ENCODE assay signal across 11 cellular contexts in genomic region chr9:37565661-37566618, GRCh38. TPM values are rescaled to one million over a fixed set of nuclear protein-coding genes. Genes with fewer than 3 reads are reported as not detected.
DNase-seq lines count a peak whose midpoint lies in the region; ATAC-seq, FAIRE-seq and TF ChIP-seq lines count a peak whose summit lies in the region.
"Had no signal": no experiment of that assay in that cellular context is flagged by ENCODE, and none has a peak within 500 bp of the region (broad histone marks: within the 10 kb centered on the region; RNA-seq: fewer than 3 reads in every experiment).

No MANE protein-coding gene starts in this region.

- peaks cover 42% of the 10 kb centered on the region for H3K36me3 Mint-ChIP-seq in activated B cell treated with CpG ODN at 0.5 μM for 24 hours (ENCODE audit: low read depth)
- peaks cover 43% of the 10 kb centered on the region for H3K36me3 Mint-ChIP-seq in activated T-cell treated with anti-CD3 and anti-CD28 coated beads, Interleukin-2, amount 50 U/mL, for 24 hours (ENCODE audit: low read depth)

- no peak overlapping the region for H3K9ac ChIP-seq in HepG2 (ENCODE audit: insufficient read depth, low read depth, low read length)

- H3K36me3 ChIP-seq in aorta (ENCODE audit: control insufficient read depth in 1 of 2, insufficient read depth in 2 of 2, low read length in 1 of 2) (peaks cover 0 to 1% of the 10 kb centered on the region in 2 donors), HepG2 (replicated peaks in 1 of 2; ENCODE audit: control insufficient read depth in 1 of 2, insufficient read depth in 2 of 2, low read length in 2 of 2) (peaks cover 0 to 6% of the 10 kb centered on the region in 2 experiments; a peak in 1 of 5 replicates)

- TF ChIP-seq POLR2A in HepG2 (IDR thresholded peaks at IDR 0.05; ENCODE audit: insufficient read depth in 1 of 2, low read depth in 2 of 2, low read length in 2 of 2) = no peak

- no peak for FAIRE-seq in HepG2 (lab: Jason Lieb, UNC)
- FAIRE-seq: endometrium had no signal

- H3K4me1 ChIP-seq in aorta (ENCODE audit: control insufficient read depth in 1 of 2, insufficient read depth in 2 of 2, low read length in 2 of 2) = no peaks in the 10 kb centered on the region
- H3K4me1 ChIP-seq in HepG2 (ENCODE audit: insufficient read depth, low read length) = no peaks in the 10 kb centered on the region

- POLR2A ChIA-PET in activated B cell treated with CpG ODN at 0.5 μM for 24 hours (lab: Charles Lee) = interaction anchor here (0.6 to 3.3 kb wide), 13 partner anchors 8 to 781 kb away, joined by 3 to 48 read pairs (median 3); partner anchors contain the start of genes FBXO10, POLR1E and TOMM5
- POLR2A ChIA-PET in HepG2 (lab: Yijun Ruan, JAX) = no interaction called here

- no peaks in the 10 kb centered on the region for H3K27me3 Mint-ChIP-seq in activated B cell treated with CpG ODN at 0.5 μM for 24 hours
- no peaks in the 10 kb centered on the region for H3K27me3 Mint-ChIP-seq in activated T-cell treated with anti-CD3 and anti-CD28 coated beads, Interleukin-2, amount 50 U/mL, for 24 hours

- H3K4me3 Mint-ChIP-seq in activated B cell treated with CpG ODN at 0.5 μM for 24 hours = peak overlapping the region; percentile 78
- H3K4me3 Mint-ChIP-seq in activated T-cell treated with anti-CD3 and anti-CD28 coated beads, Interleukin-2, amount 50 U/mL, for 24 hours = no peak overlapping the region

- no peak for TF ChIP-seq CTCF in activated B cell treated with CpG ODN at 0.5 μM for 24 hours (IDR thresholded peaks at IDR 0.05)
- TF ChIP-seq CTCF in HepG2 (CRISPR knock-in tag; IDR thresholded peaks at IDR 0.05) = no peak

- TF ChIP-seq RAD21 in HepG2 (CRISPR knock-in tag; IDR thresholded peaks at IDR 0.05) = no peak

- no peak overlapping the region for H3K4me3 ChIP-seq in aorta (ENCODE audit: low read length in 2 of 2)
- no peak overlapping the region for H3K4me3 ChIP-seq in HepG2 (replicated peaks in 1 of 3; ENCODE audit: insufficient read depth in 1 of 3, low read depth in 2 of 3, low read length in 3 of 3)

- peaks cover 82% of the 10 kb centered on the region for H3K4me1 Mint-ChIP-seq in activated B cell treated with CpG ODN at 0.5 μM for 24 hours
- H3K4me1 Mint-ChIP-seq in activated T-cell treated with anti-CD3 and anti-CD28 coated beads, Interleukin-2, amount 50 U/mL, for 24 hours (ENCODE audit: low read depth) = no peaks in the 10 kb centered on the region

- H3K9me3 ChIP-seq in aorta (ENCODE audit: control insufficient read depth, low read length) (no peaks in the 10 kb centered on the region), HepG2 (ENCODE audit: low read length) (peaks cover 11% of the 10 kb centered on the region)

- intact Hi-C loops in activated B cell treated with CpG ODN at 0.5 μM for 24 hours (cut with micrococcal nuclease) (loop anchor here (1.0 to 2.0 kb wide), 2 partner anchors 9 to 35 kb away; no protein-coding TSS in a partner anchor), aorta (cut with DNase I) (no loop called here), HepG2 (cut with micrococcal nuclease; ENCODE audit: unreplicated experiment) (no loop called here)

- DNase-seq in activated B cell treated with CpG ODN at 0.5 μM for 24 hours (no peak), aorta (no peak), HepG2 (ENCODE audit: low spot score) (no peak), NCI-H1694 (lab: John Stamatoyannopoulos, UW) (no peak)
- no peak for DNase-seq in activated T-cell treated with anti-CD3 and anti-CD28 coated beads, Interleukin-2, amount 50 U/mL, for 24 hours
- DNase-seq: activated CD4-positive, alpha-beta T cell treated with anti-CD3 and anti-CD28 coated beads, Interleukin-2, amount 50 U/mL, for 48 hours; NCI-H2081 had no signal

- H3K79me2 ChIP-seq in HepG2 (ENCODE audit: insufficient read depth, low read length) = no peaks in the 10 kb centered on the region

- CTCF ChIA-PET in activated B cell treated with CpG ODN at 0.5 μM for 24 hours (lab: Charles Lee) = interaction anchor here (0.7 to 1.9 kb wide), 3 partner anchors 15 to 318 kb away, joined by 3 to 6 read pairs (median 3); partner anchors contain the start of gene TOMM5
- CTCF ChIA-PET in HepG2 (lab: Yijun Ruan, JAX; ENCODE audit: low intra/inter-chr PET ratio, low total read pairs) = no interaction called here

- ATAC-seq in GM18498 (IDR thresholded peaks at IDR 0.05; ENCODE audit: unreplicated experiment) = peak; percentile 88
- peak; percentile 80 for ATAC-seq in GM21447 (IDR thresholded peaks at IDR 0.05; ENCODE audit: unreplicated experiment)
- peak; percentile 58 for ATAC-seq in HG03097 (IDR thresholded peaks at IDR 0.05; ENCODE audit: low FRiP score, unreplicated experiment)
- peak; percentile 87 for ATAC-seq in activated B cell treated with CpG ODN at 0.5 μM for 24 hours (ENCODE audit: low read depth)
- no peak for ATAC-seq in aorta (ENCODE audit: low FRiP score)
- no peak for ATAC-seq in HepG2

- H3K27ac ChIP-seq in aorta (ENCODE audit: low read depth in 1 of 2, low read length in 2 of 2) (no peak overlapping the region), HepG2 (ENCODE audit: extremely low read length, insufficient read depth, low read length) (no peak overlapping the region)

- H3K27me3 ChIP-seq in aorta (ENCODE audit: control insufficient read depth in 1 of 2, insufficient read depth in 2 of 2, low read length in 1 of 2) = no peaks in the 10 kb centered on the region
- no peaks in the 10 kb centered on the region for H3K27me3 ChIP-seq in HepG2 (ENCODE audit: control insufficient read depth in 1 of 2, insufficient read depth in 2 of 2, low read length in 2 of 2)

- H3K4me2 ChIP-seq in HepG2 (ENCODE audit: low read depth, low read length) = no peak overlapping the region

- in situ Hi-C loops in HepG2 (cut with HindIII; ENCODE audit: extremely low pct_ligation_motif_present, low pct_unique_long_range_greater_than_20kb) = no loop called here

- no peak overlapping the region for H2AFZ ChIP-seq in HepG2 (ENCODE audit: low read length)

- H4K20me1 ChIP-seq in HepG2 (ENCODE audit: insufficient read depth, low read length) = no peaks in the 10 kb centered on the region

- no TSS peak for BruUV-seq in HepG2 (replicated peaks; lab: Mats Ljungman, UMichigan)

- TF ChIP-seq EP300 in HepG2 (IDR thresholded peaks at IDR 0.05; ENCODE audit: low read depth in 2 of 2, low read length in 2 of 2) = no peak
- no peak for TF ChIP-seq EP300 in HepG2 (CRISPR knock-in tag; IDR thresholded peaks at IDR 0.05; ENCODE audit: borderline replicate concordance)

- H3K27ac Mint-ChIP-seq in activated B cell treated with CpG ODN at 0.5 μM for 24 hours = peak overlapping the region; percentile 92
- no peak overlapping the region for H3K27ac Mint-ChIP-seq in activated T-cell treated with anti-CD3 and anti-CD28 coated beads, Interleukin-2, amount 50 U/mL, for 24 hours

- 78 to 93% methylated on average over 7 of the region's 7 CpGs for WGBS in aorta, 2 donors
- WGBS in HepG2 (ENCODE audit: low lambda C conversion rate) = 84% methylated on average over 6 of the region's 7 CpGs

- peaks cover 18% of the 10 kb centered on the region for H3K9me3 Mint-ChIP-seq in activated B cell treated with CpG ODN at 0.5 μM for 24 hours
- peaks cover 12% of the 10 kb centered on the region for H3K9me3 Mint-ChIP-seq in activated T-cell treated with anti-CD3 and anti-CD28 coated beads, Interleukin-2, amount 50 U/mL, for 24 hours

RNA-seq across cellular contexts. Expression of gene FBXO10, which starts 10.2 kb away (rescaled TPM):
- 29.8 and 39.4 TPM in 2 replicates for total RNA-seq in activated B cell treated with CpG ODN at 0.5 μM for 24 hours
- total RNA-seq in aorta = 1 to 10 TPM; 6.2 to 7.8 TPM
- 1 to 10 TPM in 1 of 2 donors, under 1 TPM in 1; 0.38 to 7.4 TPM for polyA plus RNA-seq in aorta
- total RNA-seq in HepG2 (2016; rRNA removed; fragmentation: Illumina TruSeq; extraction: Trizol) = 2.8 and 3.1 TPM in 2 replicates
- total RNA-seq in HepG2 (2016; cell fraction: cytosol; rRNA removed; fragmentation: Illumina TruSeq; extraction: Trizol; ENCODE audit: low read depth) = 0.40 and 0.79 TPM in 2 replicates
- total RNA-seq in HepG2 (2016; cell fraction: insoluble cytoplasmic fraction; rRNA removed; fragmentation: Illumina TruSeq; extraction: Trizol) = 2.1 and 3.1 TPM in 2 replicates
- 2.4 and 3.0 TPM in 2 replicates for total RNA-seq in HepG2 (2016; cell fraction: membrane; rRNA removed; fragmentation: Illumina TruSeq; extraction: Trizol)
- total RNA-seq in HepG2 (2016; cell fraction: nucleus; rRNA removed; fragmentation: Illumina TruSeq; extraction: Trizol) = 2.2 and 4.2 TPM in 2 replicates
- 5.1 and 6.4 TPM in 2 replicates for polyA plus RNA-seq in HepG2 (2011; rRNA removed)
- polyA plus RNA-seq in HepG2 (2011; cell fraction: cytosol; rRNA removed) = 4.6 TPM in 2 replicates
- 6.9 and 7.0 TPM in 2 replicates for polyA plus RNA-seq in HepG2 (2011; cell fraction: nucleus; rRNA removed)
- 3.9 and 4.0 TPM in 2 replicates for polyA plus RNA-seq in HepG2 (2012)
- 0.60 and 0.61 TPM in 2 replicates for polyA plus RNA-seq in HepG2 (2016; cell fraction: cytosol; fragmentation: Illumina TruSeq; extraction: Trizol; ENCODE audit: low read depth)
- polyA plus RNA-seq in HepG2 (2016; cell fraction: insoluble cytoplasmic fraction; fragmentation: Illumina TruSeq; extraction: Trizol; ENCODE audit: low read depth) = 1.8 and 2.1 TPM in 2 replicates
- polyA plus RNA-seq in HepG2 (2016; cell fraction: membrane; fragmentation: Illumina TruSeq; extraction: Trizol; ENCODE audit: low read depth) = 1.00 and 1.6 TPM in 2 replicates
- 5.1 TPM in 2 replicates for polyA plus RNA-seq in HepG2 (2016; cell fraction: nucleus; fragmentation: Illumina TruSeq; extraction: Trizol; ENCODE audit: insufficient read depth, low read depth)
- polyA minus RNA-seq in HepG2 (2011; rRNA and poly(A)+ RNA removed; ENCODE audit: low replicate concordance) = 3.1 and 11.6 TPM in 2 replicates
- 4.1 and 4.5 TPM in 2 replicates for polyA minus RNA-seq in HepG2 (2011; cell fraction: cytosol; rRNA and poly(A)+ RNA removed)
- 4.4 and 6.2 TPM in 2 replicates for polyA minus RNA-seq in HepG2 (2011; cell fraction: nucleus; rRNA and poly(A)+ RNA removed)

RNA-seq across cellular contexts. Expression of gene TOMM5, which starts 26.5 kb away (rescaled TPM):
- total RNA-seq in activated B cell treated with CpG ODN at 0.5 μM for 24 hours (77.8 and 80.3 TPM in 2 replicates), aorta (10 to 100 TPM; 39.8 to 52.1 TPM), HepG2 (2016; rRNA removed; fragmentation: Illumina TruSeq; extraction: Trizol) (315 and 450 TPM in 2 replicates)
- polyA plus RNA-seq in aorta (100 to 1,000 TPM in 1 of 2 donors, 10 to 100 TPM in 1; 75.2 to 171 TPM), HepG2 (2011; rRNA removed) (118 and 147 TPM in 2 replicates)
- 334 and 476 TPM in 2 replicates for total RNA-seq in HepG2 (2016; cell fraction: cytosol; rRNA removed; fragmentation: Illumina TruSeq; extraction: Trizol; ENCODE audit: low read depth)
- 329 and 454 TPM in 2 replicates for total RNA-seq in HepG2 (2016; cell fraction: insoluble cytoplasmic fraction; rRNA removed; fragmentation: Illumina TruSeq; extraction: Trizol)
- 488 and 569 TPM in 2 replicates for total RNA-seq in HepG2 (2016; cell fraction: membrane; rRNA removed; fragmentation: Illumina TruSeq; extraction: Trizol)
- total RNA-seq in HepG2 (2016; cell fraction: nucleus; rRNA removed; fragmentation: Illumina TruSeq; extraction: Trizol) = 130 and 141 TPM in 2 replicates
- polyA plus RNA-seq in HepG2 (2011; cell fraction: cytosol; rRNA removed) = 109 and 124 TPM in 2 replicates
- 34.8 and 41.8 TPM in 2 replicates for polyA plus RNA-seq in HepG2 (2011; cell fraction: nucleus; rRNA removed)
- polyA plus RNA-seq in HepG2 (2012) = 189 and 190 TPM in 2 replicates
- polyA plus RNA-seq in HepG2 (2016; cell fraction: cytosol; fragmentation: Illumina TruSeq; extraction: Trizol; ENCODE audit: low read depth) = 411 and 656 TPM in 2 replicates
- 469 and 494 TPM in 2 replicates for polyA plus RNA-seq in HepG2 (2016; cell fraction: insoluble cytoplasmic fraction; fragmentation: Illumina TruSeq; extraction: Trizol; ENCODE audit: low read depth)
- 498 and 625 TPM in 2 replicates for polyA plus RNA-seq in HepG2 (2016; cell fraction: membrane; fragmentation: Illumina TruSeq; extraction: Trizol; ENCODE audit: low read depth)
- polyA plus RNA-seq in HepG2 (2016; cell fraction: nucleus; fragmentation: Illumina TruSeq; extraction: Trizol; ENCODE audit: insufficient read depth, low read depth) = 217 and 226 TPM in 2 replicates
- polyA minus RNA-seq in HepG2 (2011; rRNA and poly(A)+ RNA removed; ENCODE audit: low replicate concordance) = 41.8 and 84.4 TPM in 2 replicates
- 42.7 and 47.2 TPM in 2 replicates for polyA minus RNA-seq in HepG2 (2011; cell fraction: cytosol; rRNA and poly(A)+ RNA removed)
- 49.7 and 51.6 TPM in 2 replicates for polyA minus RNA-seq in HepG2 (2011; cell fraction: nucleus; rRNA and poly(A)+ RNA removed)

Comparison
In these comparisons a context has a peak if more than half of its experiments do, and no peak if none do; other contexts are left out.
1. ATAC-seq: peak in GM18498 (single experiment), GM21447 (single experiment), HG03097 (single experiment) and activated B cell treated with CpG ODN at 0.5 μM for 24 hours (single experiment); none in aorta (single experiment) and HepG2 (single experiment).